In the genomic region with DNA sequence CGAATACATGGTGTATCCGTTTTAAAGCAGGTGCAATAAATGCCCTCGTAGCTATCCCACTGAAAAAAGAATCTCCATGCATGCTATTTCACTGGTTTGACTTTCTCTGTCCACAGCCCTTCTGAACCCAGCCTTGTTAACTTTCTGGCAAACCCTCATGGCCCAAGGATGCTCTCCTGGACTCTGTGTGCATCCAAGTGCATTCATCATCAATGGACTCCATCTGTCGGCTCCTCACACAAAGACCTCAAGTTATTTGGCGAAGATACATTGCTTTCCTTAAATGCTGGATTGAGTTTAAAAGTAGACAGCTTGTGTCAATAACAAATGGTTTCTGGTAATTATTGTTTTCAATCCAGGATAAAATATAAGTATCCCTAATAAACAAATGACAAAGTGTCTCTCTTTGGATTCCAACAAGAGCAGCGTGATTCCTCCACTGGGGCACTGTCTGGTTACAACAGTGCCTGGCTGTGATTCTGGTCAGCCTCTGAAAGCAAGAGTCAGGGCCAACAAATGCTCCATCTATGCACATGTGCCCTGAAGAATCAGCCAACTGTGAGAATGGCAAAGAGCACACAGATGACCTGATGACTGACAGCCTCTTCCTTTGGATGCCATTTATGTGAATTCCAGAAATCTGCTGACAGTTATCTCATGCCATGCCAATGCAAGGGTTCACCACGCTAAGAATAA, we compare ENCODE assay signal across 1 cellular context.
TF ChIP-seq lines count a peak whose summit lies in the region.

No MANE protein-coding gene starts in this region.

TF ChIP-seq in IMR-90, 13 proteins besides CTCF, POLR2A, EP300 and RAD21 (continued from another document):
- TF ChIP-seq BHLHE40 (IDR thresholded peaks at IDR 0.05; ENCODE audit: low read depth, low read length) (no peak), SMC3 (IDR thresholded peaks at IDR 0.05; ENCODE audit: low read depth, low read length) (no peak), FOS (IDR thresholded peaks at IDR 0.05; ENCODE audit: low read depth, low read length) (no peak), CEBPB (IDR thresholded peaks at IDR 0.05; ENCODE audit: low read depth, low read length) (no peak), RCOR1 (IDR thresholded peaks at IDR 0.05; ENCODE audit: insufficient replicate concordance, low read length) (no peak), MAFK (IDR thresholded peaks at IDR 0.05; ENCODE audit: low read depth, low read length) (no peak), CHD1 (IDR thresholded peaks at IDR 0.05; ENCODE audit: low read depth, low read length) (no peak), MAZ (IDR thresholded peaks at IDR 0.05; ENCODE audit: borderline replicate concordance, low read depth, low read length) (no peak), NFE2L2 (IDR thresholded peaks at IDR 0.05; ENCODE audit: low read depth, low read length) (no peak), MXI1 (IDR thresholded peaks at IDR 0.05; ENCODE audit: borderline replicate concordance, low read depth, low read length) (no peak), RFX5 (IDR thresholded peaks at IDR 0.05; ENCODE audit: low read depth, low read length) (no peak)
- TF ChIP-seq, protein P1, sequence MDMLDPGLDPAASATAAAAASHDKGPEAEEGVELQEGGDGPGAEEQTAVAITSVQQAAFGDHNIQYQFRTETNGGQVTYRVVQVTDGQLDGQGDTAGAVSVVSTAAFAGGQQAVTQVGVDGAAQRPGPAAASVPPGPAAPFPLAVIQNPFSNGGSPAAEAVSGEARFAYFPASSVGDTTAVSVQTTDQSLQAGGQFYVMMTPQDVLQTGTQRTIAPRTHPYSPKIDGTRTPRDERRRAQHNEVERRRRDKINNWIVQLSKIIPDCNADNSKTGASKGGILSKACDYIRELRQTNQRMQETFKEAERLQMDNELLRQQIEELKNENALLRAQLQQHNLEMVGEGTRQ (IDR thresholded peaks at IDR 0.05; ENCODE audit: low read depth, low read length), result no peak
